ENCODE assay signal across 1 cellular context in genomic region chr4:66691101-66691500, GRCh38.
TF ChIP-seq lines count a peak whose summit lies in the region.

No MANE protein-coding gene starts in this region.

TF ChIP-seq in GM23338, 12 proteins besides CTCF, POLR2A, EP300 and RAD21 (continued from another document):
- TF ChIP-seq REST (IDR thresholded peaks at IDR 0.05; ENCODE audit: unreplicated experiment) (no peak), JUNB (IDR thresholded peaks at IDR 0.05; ENCODE audit: unreplicated experiment) (no peak), ZNF462 (CRISPR knock-in tag; IDR thresholded peaks at IDR 0.05) (no peak), ZNF114 (CRISPR knock-in tag; IDR thresholded peaks at IDR 0.05) (no peak), POLR2AphosphoS5 (IDR thresholded peaks at IDR 0.05; ENCODE audit: low read depth) (no peak), STAT1 (IDR thresholded peaks at IDR 0.05; ENCODE audit: unreplicated experiment) (no peak), CREB1 (CRISPR knock-in tag; IDR thresholded peaks at IDR 0.05; ENCODE audit: low read depth) (no peak), NANOG (IDR thresholded peaks at IDR 0.05; ENCODE audit: borderline replicate concordance) (no peak)
